Comparison of ENCODE assay signal across 7 cellular contexts in genomic region chr12:117486840-117487659, GRCh38.
DNase-seq lines count a peak whose midpoint lies in the region; ATAC-seq and TF ChIP-seq lines count a peak whose summit lies in the region.

No MANE protein-coding gene starts in this region.

- TF ChIP-seq CTCF in RWPE2 (IDR thresholded peaks at IDR 0.05; ENCODE audit: poor library complexity, severe bottlenecking), result no peak
- TF ChIP-seq CTCF in GM10266 (IDR thresholded peaks at IDR 0.05; ENCODE audit: control insufficient read depth, insufficient read depth, low read depth, missing control alignments), result no peak
- TF ChIP-seq CTCF in gastroesophageal sphincter (IDR thresholded peaks at IDR 0.05), result no peak

- 30 to 41% methylated on average over 5 of the region's 5 CpGs for WGBS in gastroesophageal sphincter (ENCODE audit: low coverage in 1 of 2), 2 donors

- DNase-seq in GM04504 (ENCODE audit: low read depth) (peak; percentile 45), RWPE2 (ENCODE audit: low spot score) (no peak), islet precursor cell (peak; percentile 95), GM10266 (ENCODE audit: extremely low spot score) (no peak), GM19238 (ENCODE audit: insufficient read length, low spot score) (no peak)

- TF ChIP-seq POLR2A in gastroesophageal sphincter (IDR thresholded peaks at IDR 0.05), result no peak

- no peak overlapping the region for H3K4me3 ChIP-seq in RWPE2 (ENCODE audit: severe bottlenecking)
- H3K4me3 ChIP-seq in skeletal muscle tissue (ENCODE audit: low read length in 3 of 3), result no peak overlapping the region
- no peak overlapping the region for H3K4me3 ChIP-seq in gastroesophageal sphincter

- H3K4me1 ChIP-seq in RWPE2 (ENCODE audit: insufficient read depth, poor library complexity, severe bottlenecking) (no peaks in the 10 kb centered on the region), skeletal muscle tissue (ENCODE audit: control insufficient read depth in 3 of 3, insufficient read depth in 3 of 3, low read length in 3 of 3) (peaks cover 0 to 13% (median 3%) of the 10 kb centered on the region in 3 donors), gastroesophageal sphincter (no peaks in the 10 kb centered on the region)

- H3K9me3 ChIP-seq in RWPE2 (ENCODE audit: severe bottlenecking) (no peaks in the 10 kb centered on the region), skeletal muscle tissue (ENCODE audit: control insufficient read depth in 3 of 3, low read length in 3 of 3) (no peaks in the 10 kb centered on the region), gastroesophageal sphincter (peaks cover 0 to 5% (median 0%) of the 10 kb centered on the region in 3 donors)

- no peak overlapping the region for H3K9ac ChIP-seq in skeletal muscle tissue (ENCODE audit: low read depth in 1 of 3, low read length in 3 of 3)

- H3K36me3 ChIP-seq in RWPE2 (ENCODE audit: low read depth) (no peaks in the 10 kb centered on the region), skeletal muscle tissue (ENCODE audit: control insufficient read depth in 3 of 3, insufficient read depth in 3 of 3, low read length in 3 of 3) (no peaks in the 10 kb centered on the region), gastroesophageal sphincter (no peaks in the 10 kb centered on the region)

- no peaks in the 10 kb centered on the region for H3K27me3 ChIP-seq in RWPE2 (ENCODE audit: insufficient read depth, poor library complexity, severe bottlenecking)
- H3K27me3 ChIP-seq in skeletal muscle tissue (ENCODE audit: control insufficient read depth in 3 of 3, insufficient read depth in 3 of 3, low read length in 3 of 3), result no peaks in the 10 kb centered on the region
- peaks cover 14% of the 10 kb centered on the region for H3K27me3 ChIP-seq in gastroesophageal sphincter

- peak; percentile 70 for ATAC-seq in RWPE2 (ENCODE audit: low read depth)
- ATAC-seq in gastroesophageal sphincter, result no peak

- H3K27ac ChIP-seq in RWPE2 (ENCODE audit: poor library complexity, severe bottlenecking) (no peak overlapping the region), skeletal muscle tissue (ENCODE audit: low read depth, low read length) (peak overlapping the region; percentile 31), gastroesophageal sphincter (no peak overlapping the region)

- no peak for TF ChIP-seq EP300 in gastroesophageal sphincter (IDR thresholded peaks at IDR 0.05)

Comparison
In these comparisons a context has a peak if more than half of its experiments do, and no peak if none do; other contexts are left out.
1. DNase-seq: peak in GM04504 (single experiment) and islet precursor cell (single experiment); none in RWPE2 (single experiment), GM10266 (single experiment) and GM19238 (single experiment).